ENCODE assay signal across 7 cellular contexts in the genomic region with DNA sequence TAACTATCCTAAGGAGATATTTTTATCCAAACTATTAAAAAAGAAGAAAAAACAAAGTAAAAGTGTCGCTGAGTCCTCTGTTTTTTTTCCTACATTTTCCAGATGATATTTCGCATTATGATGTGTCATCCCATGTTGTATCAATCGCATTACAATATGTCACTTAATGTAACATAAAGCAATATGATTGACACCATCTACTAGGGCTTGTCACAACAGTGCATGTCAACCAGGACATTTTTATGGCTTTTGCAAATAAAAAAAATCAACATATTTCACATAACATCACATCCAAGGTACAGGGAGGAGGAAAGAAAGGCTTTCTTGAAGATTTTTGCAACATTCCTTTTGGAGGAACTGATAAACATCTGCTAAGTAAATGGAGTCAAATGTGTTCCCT.
"Had no signal": no experiment of that assay in that cellular context is flagged by ENCODE, and none has a peak within 500 bp of the region (broad histone marks: within the 10 kb centered on the region; RNA-seq: fewer than 3 reads in every experiment).

No MANE protein-coding gene starts in this region.

- ATAC-seq: HepG2, K562 had no signal

- H3K27ac ChIP-seq: HL-60 had no signal

- FAIRE-seq: HTR-8/SVneo, K562 had no signal

- DNase-seq: IMR-90, KBM-7, KG1 had no signal

- H3K4me3 ChIP-seq: K562 had no signal
